10 cellular contexts compared by ENCODE assay signal in the genomic region with DNA sequence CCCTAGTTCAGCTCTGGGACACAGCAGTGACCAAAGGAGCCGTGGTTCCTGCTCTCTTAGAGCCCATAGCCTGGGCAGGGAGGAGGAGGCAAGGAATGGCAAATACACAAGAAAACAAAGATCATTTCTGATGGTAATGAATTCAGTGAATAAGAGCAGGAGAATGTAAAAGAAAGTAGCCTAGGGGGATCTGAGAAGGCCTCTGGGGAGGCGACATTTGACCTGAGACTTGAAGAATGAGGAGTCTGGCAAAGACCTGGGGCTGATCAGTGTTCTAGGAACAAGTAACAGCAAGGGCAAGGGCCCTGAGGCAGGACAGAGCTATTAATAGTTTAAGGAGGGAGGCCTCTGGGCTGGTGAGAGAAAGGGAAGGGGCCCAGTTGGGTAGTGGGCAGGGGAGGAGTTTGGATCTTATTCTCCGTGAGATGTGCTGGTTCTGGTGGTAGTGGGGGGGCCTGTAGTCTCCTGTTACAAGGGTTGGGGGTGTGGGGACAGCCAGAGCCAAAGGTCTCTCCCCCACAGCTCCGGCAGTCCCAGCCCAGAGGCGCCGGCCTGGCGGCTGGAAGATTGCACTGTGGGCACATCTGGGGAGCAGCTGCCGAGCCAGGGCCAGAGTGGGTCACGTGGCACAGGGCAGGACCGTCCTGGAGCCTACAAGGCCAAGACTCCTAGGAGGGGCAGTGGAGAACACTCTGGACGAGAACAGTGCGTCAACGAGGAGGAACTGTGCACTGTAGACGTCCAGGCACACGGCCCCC. TPM values are rescaled to one million over a fixed set of nuclear protein-coding genes. Genes with fewer than 3 reads are reported as not detected.
DNase-seq lines count a peak whose midpoint lies in the region; ATAC-seq, FAIRE-seq and TF ChIP-seq lines count a peak whose summit lies in the region.
"Had no signal": no experiment of that assay in that cellular context is flagged by ENCODE, and none has a peak within 500 bp of the region (broad histone marks: within the 10 kb centered on the region; RNA-seq: fewer than 3 reads in every experiment).

No MANE protein-coding gene starts in this region.

- POLR2A ChIA-PET in GM12878 (lab: Charles Lee): no interaction called here

- RAD21 ChIA-PET in GM12878 (lab: Charles Lee; ENCODE audit: unreplicated experiment): interaction anchor here (1.2 to 2.0 kb wide), 2 partner anchors 17 to 23 kb away, joined by 5 to 6 read pairs; no protein-coding TSS in a partner anchor

- H3K27me3 ChIP-seq in GM12878 (replicated peaks in 1 of 2; ENCODE audit: control insufficient read depth in 2 of 2, insufficient read depth in 2 of 2, low read length in 1 of 2): no peaks in the 10 kb centered on the region
- H3K27me3 ChIP-seq in testis: no peaks in the 10 kb centered on the region

- TF ChIP-seq CTCF in GM12878 (IDR thresholded peaks at IDR 0.05 in 2 of 3, conservative IDR thresholded peaks at IDR 0.05 in 1 of 3; ENCODE audit: control insufficient read depth in 2 of 3, extremely low read depth in 1 of 3, insufficient read depth in 1 of 3, low read depth in 3 of 3, low read length in 3 of 3): no peak
- TF ChIP-seq CTCF in testis (IDR thresholded peaks at IDR 0.05): no peak

- no peak overlapping the region for H2AFZ ChIP-seq in GM12878 (ENCODE audit: control insufficient read depth, low read depth, low read length)

- TF ChIP-seq EP300 in GM12878 (IDR thresholded peaks at IDR 0.05; ENCODE audit: borderline replicate concordance in 1 of 2, control insufficient read depth in 1 of 2, low read depth in 2 of 2, low read length in 2 of 2): no peak

- H3K27ac ChIP-seq in GM12878 (ENCODE audit: control insufficient read depth, insufficient read depth) (no peak overlapping the region), testis (peak overlapping the region in 1 of 2 donors; percentile 75)

- in situ Hi-C loops in GM12878 (cut with MboI): no loop called here

- no peaks in the 10 kb centered on the region for H3K9me3 ChIP-seq in GM12878 (replicated peaks; ENCODE audit: control insufficient read depth, insufficient read depth, low read length)
- no peaks in the 10 kb centered on the region for H3K9me3 ChIP-seq in testis

- H3K9ac ChIP-seq in GM12878 (ENCODE audit: control insufficient read depth, insufficient read depth, low read length): no peak overlapping the region

- peaks cover 6% of the 10 kb centered on the region for H3K4me1 ChIP-seq in GM12878 (ENCODE audit: control insufficient read depth, insufficient read depth, low read length)
- H3K4me1 ChIP-seq in testis: peaks cover 8% of the 10 kb centered on the region

- H3K4me3 ChIP-seq in GM12878: no peak overlapping the region
- H3K4me3 ChIP-seq in testis: no peak overlapping the region

- DNase-seq in HT1080 (ENCODE audit: low read depth) (peak; percentile 82), GM12878 (ENCODE audit: low read depth, low spot score) (no peak), islet precursor cell (peak; percentile 99), testis (peak; percentile 79), NCI-H748 (lab: John Stamatoyannopoulos, UW; ENCODE audit: unreplicated experiment) (no peak), NCI-H446 (lab: John Stamatoyannopoulos, UW) (no peak)

- no peaks in the 10 kb centered on the region for H4K20me1 ChIP-seq in GM12878 (ENCODE audit: control insufficient read depth, insufficient read depth)

- TF ChIP-seq POLR2A in GM12878 (IDR thresholded peaks at IDR 0.05; ENCODE audit: low read depth, low read length) (no peak), testis (IDR thresholded peaks at IDR 0.05) (no peak)

- no peaks in the 10 kb centered on the region for H3K36me3 ChIP-seq in GM12878 (ENCODE audit: control insufficient read depth in 2 of 2, insufficient read depth in 2 of 2, low read length in 1 of 2)
- no peaks in the 10 kb centered on the region for H3K36me3 ChIP-seq in testis (ENCODE audit: low read depth, missing control alignments)

- intact Hi-C loops in GM12878 (cut with micrococcal nuclease; ENCODE audit: unreplicated experiment) (no loop called here), testis (cut with DNase I; ENCODE audit: low total_unique reads) (no loop called here)

- no peak overlapping the region for H3K4me2 ChIP-seq in GM12878 (ENCODE audit: control insufficient read depth, insufficient read depth)

- TF ChIP-seq RAD21 in GM12878 (IDR thresholded peaks at IDR 0.05; ENCODE audit: insufficient read depth, low read depth, low read length): no peak

- 37% methylated on average over 15 of the region's 15 CpGs for WGBS in GM12878 (ENCODE audit: insufficient coverage, insufficient replicate concordance, low lambda C conversion rate, missing lambda C conversion rate)
- 28 to 38% methylated on average over 8 to 12 of the region's 15 CpGs for WGBS in testis, 2 donors

- BruUV-seq in GM12878 (replicated peaks; lab: Mats Ljungman, UMichigan): no TSS peak

- SMC1A ChIA-PET in GM12878 (lab: Charles Lee; ENCODE audit: uncharacterized antibody, unreplicated experiment): no interaction called here

- ATAC-seq in GM12878 (no peak; the same call in none of the 3 replicates), GM21576 (IDR thresholded peaks at IDR 0.05; ENCODE audit: unreplicated experiment) (no peak), HG03045 (IDR thresholded peaks at IDR 0.05; ENCODE audit: unreplicated experiment) (no peak)

- CTCF ChIA-PET in GM12878 (lab: Yijun Ruan, JAX): interaction anchor here (0.7 to 1.1 kb wide), 2 partner anchors 8 to 17 kb away, joined by 3 to 4 read pairs; no protein-coding TSS in a partner anchor

- no peak for FAIRE-seq in GM12878 (lab: Jason Lieb, UNC)

- no peaks in the 10 kb centered on the region for H3K79me2 ChIP-seq in GM12878 (ENCODE audit: control insufficient read depth, insufficient read depth, low read length)

TF ChIP-seq in GM12878, 131 proteins besides CTCF, POLR2A, EP300 and RAD21 (continues in another document):
- TF ChIP-seq, protein P1, sequence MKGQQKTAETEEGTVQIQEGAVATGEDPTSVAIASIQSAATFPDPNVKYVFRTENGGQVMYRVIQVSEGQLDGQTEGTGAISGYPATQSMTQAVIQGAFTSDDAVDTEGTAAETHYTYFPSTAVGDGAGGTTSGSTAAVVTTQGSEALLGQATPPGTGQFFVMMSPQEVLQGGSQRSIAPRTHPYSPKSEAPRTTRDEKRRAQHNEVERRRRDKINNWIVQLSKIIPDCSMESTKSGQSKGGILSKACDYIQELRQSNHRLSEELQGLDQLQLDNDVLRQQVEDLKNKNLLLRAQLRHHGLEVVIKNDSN (IDR thresholded peaks at IDR 0.05; ENCODE audit: borderline replicate concordance, extremely low read length, insufficient read depth, low read depth, low read length): peak; percentile 52
- TF ChIP-seq MTA3 (IDR thresholded peaks at IDR 0.05; ENCODE audit: borderline replicate concordance, low read length): no peak

RNA-seq across cellular contexts. Expression of gene ID1, which starts 9.3 kb away (rescaled TPM):
- total RNA-seq in HT1080 (2014; rRNA removed; shearing (Covaris generic)): 421 and 433 TPM in 2 replicates
- 362 and 372 TPM in 2 replicates for polyA plus RNA-seq in HT1080 (2015; cell fraction: cytosol; rRNA removed)
- polyA plus RNA-seq in HT1080 (2015; cell fraction: nucleus; rRNA removed): 449 and 487 TPM in 2 replicates
- total RNA-seq in GM12878 (2013; cell fraction: nucleolus; rRNA removed): 0.56 and 1.1 TPM in 2 replicates
- 0.38 and 0.56 TPM in 2 replicates for total RNA-seq in GM12878 (2014; rRNA removed)
- 0.13 and 0.14 TPM in 2 replicates for total RNA-seq in GM12878 (2014; rRNA removed; fragmentation: Illumina TruSeq; extraction: Trizol)
- 0.49 and 1.0 TPM in 2 replicates for total RNA-seq in GM12878 (2021)
- polyA plus RNA-seq in GM12878 (2011; ENCODE audit: low read depth): not detected
- 0.31 TPM in 1 of 2 replicates, not detected in the other for polyA plus RNA-seq in GM12878 (2011; rRNA removed)
- 1.1 and 1.2 TPM in 2 replicates for polyA plus RNA-seq in GM12878 (2011; cell fraction: cytosol; rRNA removed)
- 1.2 and 1.7 TPM in 2 replicates for polyA plus RNA-seq in GM12878 (2011; cell fraction: nucleus; rRNA removed)
- 0.15 and 0.21 TPM in 2 replicates for polyA plus RNA-seq in GM12878 (2012)
- not detected in 2 replicates for polyA plus RNA-seq in GM12878 (2014; fragmentation: Illumina TruSeq; extraction: Trizol)
- under 1 TPM in 1 of 2 experiments, not detected in 1; 0.09 TPM for polyA plus RNA-seq in GM12878 (2014; fragmentation: Nextera tagmentation; extraction: Ambion mirVana)
- 0.46 and 0.71 TPM in 2 replicates for polyA plus RNA-seq in GM12878 (2014; rRNA removed)
- polyA plus RNA-seq in GM12878 (2016; fragmentation: Nextera tagmentation; extraction: Ambion mirVana): 1 to 10 TPM in 1 of 2 experiments, under 1 TPM in 1; 0.87 to 1.3 TPM
- polyA minus RNA-seq in GM12878 (2011; rRNA and poly(A)+ RNA removed): 0.62 TPM in 1 of 2 replicates, not detected in the other
- 8.9 and 10.8 TPM in 2 replicates for polyA minus RNA-seq in GM12878 (2011; cell fraction: cytosol; rRNA and poly(A)+ RNA removed)
- 1.7 and 4.2 TPM in 2 replicates for polyA minus RNA-seq in GM12878 (2011; cell fraction: nucleus; rRNA and poly(A)+ RNA removed)
- total RNA-seq in testis: 100 to 1,000 TPM; 124 to 128 TPM
- 18.7 TPM for polyA plus RNA-seq in testis (ENCODE audit: insufficient read depth, low read depth, low replicate concordance)

RNA-seq across cellular contexts. Expression of gene COX4I2, which starts 41.9 kb away (rescaled TPM):
- total RNA-seq in HT1080 (2014; rRNA removed; shearing (Covaris generic)): not detected in 2 replicates
- not detected in 2 replicates for polyA plus RNA-seq in HT1080 (2015; cell fraction: cytosol; rRNA removed)
- polyA plus RNA-seq in HT1080 (2015; cell fraction: nucleus; rRNA removed): not detected in 2 replicates
- total RNA-seq in GM12878 (2013; cell fraction: nucleolus; rRNA removed): not detected in 2 replicates
- total RNA-seq in GM12878 (2014; rRNA removed) (not detected in 2 replicates), GM12878 (2014; rRNA removed; fragmentation: Illumina TruSeq; extraction: Trizol) (not detected in 2 replicates), GM12878 (2021) (not detected in 2 replicates), testis (1 to 10 TPM; 6.0 to 6.1 TPM)
- not detected for polyA plus RNA-seq in GM12878 (2011; ENCODE audit: low read depth)
- polyA plus RNA-seq in GM12878 (2011; rRNA removed) (not detected in 2 replicates), GM12878 (2014; fragmentation: Illumina TruSeq; extraction: Trizol) (not detected in 2 replicates), GM12878 (2014; fragmentation: Nextera tagmentation; extraction: Ambion mirVana) (not detected), GM12878 (2014; rRNA removed) (0.34 TPM in 1 of 2 replicates, not detected in the other), GM12878 (2016; fragmentation: Nextera tagmentation; extraction: Ambion mirVana) (not detected), testis (ENCODE audit: insufficient read depth, low read depth, low replicate concordance) (2.2 TPM)
- polyA plus RNA-seq in GM12878 (2011; cell fraction: cytosol; rRNA removed): 0.12 and 0.19 TPM in 2 replicates
- not detected in 2 replicates for polyA plus RNA-seq in GM12878 (2011; cell fraction: nucleus; rRNA removed)
- 0.25 and 0.34 TPM in 2 replicates for polyA plus RNA-seq in GM12878 (2012)
- polyA minus RNA-seq in GM12878 (2011; rRNA and poly(A)+ RNA removed): not detected in 2 replicates
- not detected in 2 replicates for polyA minus RNA-seq in GM12878 (2011; cell fraction: cytosol; rRNA and poly(A)+ RNA removed)
- not detected in 2 replicates for polyA minus RNA-seq in GM12878 (2011; cell fraction: nucleus; rRNA and poly(A)+ RNA removed)
- total RNA-seq: NCI-H460 had no signal
- polyA plus RNA-seq: neural cell had no signal

Comparison
In these comparisons a context has a peak if more than half of its experiments do, and no peak if none do; other contexts are left out.
1. DNase-seq: peak in HT1080 (single experiment), islet precursor cell (single experiment) and testis (single experiment); none in GM12878 (single experiment), NCI-H748 (single experiment) and NCI-H446 (0 of 2).
2. RNA of gene ID1, which starts 9.3 kb away (total RNA-seq): 421 to 433 TPM in HT1080 and 124 to 128 TPM in testis; 0.13 to 1.1 TPM in GM12878; every median in the first group is over 10 times any median in the second.